In the genomic region with DNA sequence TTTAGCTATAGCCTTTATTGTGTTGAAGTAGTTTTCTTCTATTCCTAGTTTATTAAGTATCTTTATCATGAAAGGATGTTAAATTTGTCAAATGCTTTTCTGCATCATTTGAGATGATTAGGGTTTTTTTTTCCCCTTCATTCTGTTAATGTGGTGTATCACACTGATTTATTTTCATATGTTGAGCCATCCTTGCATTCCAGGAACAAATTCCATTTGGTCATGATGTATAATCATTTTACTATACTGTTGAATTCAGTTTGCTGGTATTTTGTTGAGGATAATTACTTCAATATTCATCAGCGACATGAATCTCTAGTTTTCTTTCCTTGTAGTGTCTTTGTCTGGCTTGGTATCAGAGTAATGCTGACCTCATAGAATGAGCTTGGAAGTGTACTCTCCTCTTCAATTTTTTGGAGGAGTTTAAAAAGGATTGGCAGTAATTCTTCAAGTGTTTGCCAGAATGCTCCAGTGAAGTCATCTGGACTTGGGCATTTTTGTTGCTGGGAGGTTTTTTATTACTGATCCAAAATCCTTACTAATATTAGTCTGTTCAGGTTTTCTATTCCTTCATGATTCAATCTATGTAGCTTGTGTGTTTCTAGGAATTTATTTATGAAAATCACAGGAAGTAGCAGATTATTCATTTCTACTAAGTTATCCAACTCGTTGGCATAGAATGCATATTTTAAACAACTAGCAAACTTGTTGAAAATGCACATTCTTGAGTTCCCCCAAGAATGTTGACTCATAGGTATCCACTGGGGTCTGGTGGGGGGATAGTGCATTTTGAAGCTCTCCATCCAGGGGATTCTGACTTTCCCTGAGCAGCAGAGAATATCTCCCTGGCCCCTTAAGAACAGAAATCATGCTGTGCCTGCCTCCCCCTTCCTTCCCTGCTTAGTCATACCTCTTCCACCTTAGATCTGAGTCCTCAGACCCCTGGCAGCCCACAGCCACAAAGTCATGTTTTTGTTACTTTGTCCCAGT, we compare ENCODE assay signal across 25 cellular contexts.
"Had no signal": no experiment of that assay in that cellular context is flagged by ENCODE, and none has a peak within 500 bp of the region (broad histone marks: within the 10 kb centered on the region; RNA-seq: fewer than 3 reads in every experiment).

No MANE protein-coding gene starts in this region.

- FAIRE-seq: endometrium had no signal

- H3K36me3 Mint-ChIP-seq: activated naive CD8-positive, alpha-beta T cell treated with anti-CD3 and anti-CD28 coated beads for 36 hours had no signal

- H3K36me3 ChIP-seq: cardiac muscle cell, lower lobe of right lung, ovary, tibial artery had no signal

- H3K4me1 ChIP-seq: body of pancreas, lower lobe of right lung, tibial artery had no signal

- H3K27me3 Mint-ChIP-seq: dendritic cell treated with granulocyte-macrophage colony-stimulating factor and Interleukin-4, amounts not matched to agents 40 ng/mL and 50 ng/mL, for 4 days had no signal

- DNase-seq: activated B cell treated with CpG ODN at 0.5 μM for 24 hours; activated CD4-positive, alpha-beta T cell treated with anti-CD3 and anti-CD28 coated beads for 4 hours; activated CD4-positive, alpha-beta T cell treated with anti-CD3 and anti-CD28 coated beads, Interleukin-2, amount 50 U/mL, for 48 hours; activated CD8-positive, alpha-beta memory T cell treated with anti-CD3 and anti-CD28 coated beads, Interleukin-2, amount 50 U/mL, for 48 hours; activated naive CD4-positive, alpha-beta T cell treated with Interleukin-2 at 50 U/mL for 16 hours; activated naive CD8-positive, alpha-beta T cell treated with anti-CD3 and anti-CD28 coated beads for 36 hours; activated T-cell treated with anti-CD3 and anti-CD28 coated beads, Interleukin-2, amount 50 U/mL, for 4 hours; body of pancreas; effector CD4-positive, alpha-beta T cell; erythroblast; foreskin melanocyte; immature natural killer cell; lower lobe of right lung; natural killer cell; ovary; right cardiac atrium; stimulated activated CD4-positive, alpha-beta T cell treated with anti-CD3 and anti-CD28 coated beads, Interleukin-4, amount 100 ng/mL, for 4 hours; substantia nigra; T-helper 9 cell had no signal

- H3K27ac ChIP-seq: body of pancreas, cardiac muscle cell, hepatocyte, lower lobe of right lung, ovary, tibial artery had no signal

- H3K4me1 Mint-ChIP-seq: activated B cell treated with CpG ODN at 0.5 μM for 24 hours; activated naive CD8-positive, alpha-beta T cell treated with anti-CD3 and anti-CD28 coated beads for 36 hours; immature natural killer cell; natural killer cell had no signal

- H3K4me3 ChIP-seq: body of pancreas, cardiac muscle cell, hepatocyte, lower lobe of right lung, ovary, tibial artery had no signal

- H3K79me2 ChIP-seq: hepatocyte had no signal

- H3K4me3 Mint-ChIP-seq: activated B cell treated with CpG ODN at 0.5 μM for 24 hours; activated naive CD8-positive, alpha-beta T cell treated with anti-CD3 and anti-CD28 coated beads for 36 hours; activated T-cell treated with anti-CD3 and anti-CD28 coated beads, Interleukin-2, amount 50 U/mL, for 4 hours; dendritic cell treated with granulocyte-macrophage colony-stimulating factor and Interleukin-4, amounts not matched to agents 40 ng/mL and 50 ng/mL, for 4 days; immature natural killer cell; natural killer cell; stimulated activated naive CD8-positive, alpha-beta T cell treated with anti-CD3 and anti-CD28 coated beads, Interleukin-15, Interleukin-2, amounts not matched to agents 100 ng/mL and 50 ng/mL, for 24 hours had no signal

- H3K27me3 ChIP-seq: body of pancreas, cardiac muscle cell, hepatocyte, ovary had no signal

- H2AFZ ChIP-seq: hepatocyte had no signal

- H3K4me2 ChIP-seq: hepatocyte had no signal

- H3K27ac Mint-ChIP-seq: activated B cell treated with CpG ODN at 0.5 μM for 24 hours; activated naive CD8-positive, alpha-beta T cell treated with anti-CD3 and anti-CD28 coated beads for 36 hours; dendritic cell treated with granulocyte-macrophage colony-stimulating factor and Interleukin-4, amounts not matched to agents 40 ng/mL and 50 ng/mL, for 4 days; immature natural killer cell; natural killer cell; stimulated activated naive CD8-positive, alpha-beta T cell treated with anti-CD3 and anti-CD28 coated beads, Interleukin-15, Interleukin-2, amounts not matched to agents 100 ng/mL and 50 ng/mL, for 24 hours had no signal
